ENCODE assay signal across 12 cellular contexts in the genomic region with DNA sequence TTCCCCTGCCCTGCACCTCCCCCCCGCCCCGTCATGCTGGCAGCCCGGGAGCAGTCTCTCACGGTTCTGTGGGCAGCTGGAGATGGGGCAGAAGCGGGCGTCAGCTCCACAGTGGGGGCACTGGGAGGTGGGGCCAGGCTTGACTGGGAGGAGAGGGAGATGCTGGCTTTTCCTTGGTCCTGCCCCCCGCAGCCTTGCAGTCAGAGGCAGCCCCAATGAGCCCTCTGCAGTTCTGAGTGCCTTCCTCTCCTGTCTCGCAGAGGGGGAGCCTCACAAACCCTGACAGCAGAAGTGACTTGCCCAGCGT. TPM values are rescaled to one million over a fixed set of nuclear protein-coding genes. Genes with fewer than 3 reads are reported as not detected.
DNase-seq lines count a peak whose midpoint lies in the region; ATAC-seq and TF ChIP-seq lines count a peak whose summit lies in the region.
"Had no signal": no experiment of that assay in that cellular context is flagged by ENCODE, and none has a peak within 500 bp of the region (broad histone marks: within the 10 kb centered on the region; RNA-seq: fewer than 3 reads in every experiment).

No MANE protein-coding gene starts in this region.

- H3K9me3 ChIP-seq in psoas muscle: no peaks in the 10 kb centered on the region
- H3K9me3 ChIP-seq: SJCRH30 had no signal

- peak; percentile 28 for ATAC-seq in left ventricle myocardium superior
- peak in 3 of 4 donors; percentile 16 to 34 (median 18) for ATAC-seq in psoas muscle
- no peak for ATAC-seq in GM18867 (IDR thresholded peaks at IDR 0.05; ENCODE audit: unreplicated experiment)

- no peak for TF ChIP-seq CTCF in psoas muscle (IDR thresholded peaks at IDR 0.05)

- no peaks in the 10 kb centered on the region for H3K36me3 ChIP-seq in psoas muscle (ENCODE audit: insufficient read depth in 1 of 2, low read depth in 1 of 2)
- H3K36me3 ChIP-seq: SJCRH30 had no signal

- H3K4me3 ChIP-seq in psoas muscle: peak overlapping the region; percentile 15
- H3K4me3 ChIP-seq: SJCRH30 had no signal

- peaks cover 48% of the 10 kb centered on the region for H3K4me1 ChIP-seq in psoas muscle

- H3K27me3 ChIP-seq in psoas muscle (ENCODE audit: insufficient read depth in 3 of 3, low read length in 2 of 3): no peaks in the 10 kb centered on the region
- H3K27me3 ChIP-seq: SJCRH30 had no signal

- intact Hi-C loops in left ventricle myocardium superior (cut with micrococcal nuclease) (no loop called here), psoas muscle (cut with DNase I) (no loop called here)

- peak; percentile 65 for DNase-seq in AG20443 (ENCODE audit: low spot score)
- DNase-seq in left ventricle myocardium superior: no peak
- DNase-seq in psoas muscle: no peak
- DNase-seq in NCI-H748 (lab: John Stamatoyannopoulos, UW; ENCODE audit: unreplicated experiment): no peak
- no peak for DNase-seq in GM19238 (ENCODE audit: insufficient read length, low spot score)
- no peak for DNase-seq in DMS79 (lab: John Stamatoyannopoulos, UW)
- DNase-seq: activated CD4-positive, alpha-beta T cell treated with anti-CD3 and anti-CD28 coated beads, Interleukin-2, amount 10 ng/mL, durations not matched to agents 7 days and 5 days; activated naive CD8-positive, alpha-beta T cell treated with anti-CD3 and anti-CD28 coated beads, Interleukin-2, amount 10 ng/mL, durations not matched to agents 7 days and 5 days; SJCRH30; stimulated activated CD4-positive, alpha-beta T cell treated with anti-CD3 and anti-CD28 coated beads, Interleukin-4, amount 100 ng/mL, for 4 hours had no signal

- 42 to 69% (median 64%) methylated on average over 9 of the region's 9 CpGs for WGBS in adipose tissue, 3 donors
- WGBS in psoas muscle, 3 donors: 50 to 55% (median 52%) methylated on average over 7 to 9 of the region's 9 CpGs

- peak overlapping the region; percentile 40 for H3K27ac ChIP-seq in adipose tissue (ENCODE audit: low read depth, low read length)
- peak overlapping the region; percentile 85 for H3K27ac ChIP-seq in psoas muscle
- H3K27ac ChIP-seq: SJCRH30 had no signal

RNA-seq across cellular contexts. Expression of a gene that starts 21.7 kb away (rescaled TPM):
- 10 to 100 TPM; 19.8 to 71.8 (median 20.8) TPM for polyA plus RNA-seq in adipose tissue
- 54.9 TPM for total RNA-seq in left ventricle myocardium superior
- 100 to 1,000 TPM in 1 of 4 donors, 10 to 100 TPM in 3; 25.6 to 108 (median 43.3) TPM for total RNA-seq in psoas muscle
- polyA plus RNA-seq in psoas muscle: 10 to 100 TPM; 18.8 to 52.5 (median 36.1) TPM
- total RNA-seq: activated CD4-positive, alpha-beta T cell treated with anti-CD3 and anti-CD28 coated beads, Interleukin-2, amount 10 ng/mL, durations not matched to agents 7 days and 5 days had no signal
